19 cellular contexts compared by ENCODE assay signal in the genomic region with DNA sequence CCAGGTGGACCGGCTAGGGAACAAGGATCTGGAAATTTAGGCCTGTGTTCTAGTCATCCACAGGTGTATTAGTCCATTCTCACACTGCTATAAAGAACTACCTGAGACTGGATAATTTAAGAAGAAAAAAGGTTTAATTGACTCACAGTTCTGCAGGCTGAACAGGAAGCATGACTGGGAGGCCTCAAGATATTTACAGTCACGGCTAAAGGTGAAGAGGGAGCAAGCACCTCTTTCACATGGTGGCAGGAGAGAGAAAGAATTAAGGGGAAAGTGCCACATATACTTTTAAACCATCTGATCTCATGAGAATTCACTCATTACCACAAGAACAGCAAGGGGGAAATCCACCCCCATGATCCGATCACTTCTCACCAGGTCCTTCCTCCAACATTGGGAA.
"Had no signal": no experiment of that assay in that cellular context is flagged by ENCODE, and none has a peak within 500 bp of the region (broad histone marks: within the 10 kb centered on the region; RNA-seq: fewer than 3 reads in every experiment).

No MANE protein-coding gene starts in this region.

- DNase-seq: effector memory CD8-positive, alpha-beta T cell; erythroblast; foreskin keratinocyte; immature natural killer cell; left cardiac atrium; left ventricle myocardium superior; mesendoderm; naive thymus-derived CD4-positive, alpha-beta T cell; nucleus accumbens; ovary; right cardiac atrium; small intestine; stimulated activated CD4-positive, alpha-beta T cell treated with anti-CD3 and anti-CD28 coated beads, Interleukin-12 subunit alpha, Interleukin-12 subunit beta, amount 100 ng/mL, for 4 hours; stimulated activated naive CD4-positive, alpha-beta T cell treated with Interleukin-2 at 50 U/mL for 16 hours; trophoblast cell had no signal

- H3K4me1 ChIP-seq: foreskin keratinocyte, neural progenitor cell had no signal

- H3K4me2 ChIP-seq: neural progenitor cell had no signal

- H3K36me3 ChIP-seq: neural progenitor cell, ovary had no signal

- H3K9me3 Mint-ChIP-seq: neural progenitor cell had no signal

- H3K9ac ChIP-seq: neural progenitor cell had no signal

- FAIRE-seq: keratinocyte, small intestine, urothelium cell line had no signal

- H3K4me3 ChIP-seq: lung, neural progenitor cell, ovary had no signal

- ATAC-seq: effector memory CD8-positive, alpha-beta T cell; foreskin keratinocyte; left cardiac atrium; left ventricle myocardium superior; naive thymus-derived CD4-positive, alpha-beta T cell; right cardiac atrium had no signal

- H3K27me3 Mint-ChIP-seq: effector memory CD8-positive, alpha-beta T cell; naive thymus-derived CD4-positive, alpha-beta T cell had no signal

- H3K27me3 ChIP-seq: foreskin keratinocyte, neural progenitor cell, ovary had no signal

- H3K27ac Mint-ChIP-seq: effector memory CD8-positive, alpha-beta T cell; immature natural killer cell; neural progenitor cell had no signal

- H3K4me1 Mint-ChIP-seq: immature natural killer cell, neural progenitor cell had no signal

- H3K36me3 Mint-ChIP-seq: neural progenitor cell had no signal

- H2AFZ ChIP-seq: neural progenitor cell had no signal

- H3K4me3 Mint-ChIP-seq: effector memory CD8-positive, alpha-beta T cell; immature natural killer cell; naive thymus-derived CD4-positive, alpha-beta T cell; neural progenitor cell had no signal

- H3K9me3 ChIP-seq: ovary had no signal

- H3K27ac ChIP-seq: foreskin keratinocyte, neural progenitor cell, ovary had no signal
